29 cellular contexts compared by ENCODE assay signal in the genomic region with DNA sequence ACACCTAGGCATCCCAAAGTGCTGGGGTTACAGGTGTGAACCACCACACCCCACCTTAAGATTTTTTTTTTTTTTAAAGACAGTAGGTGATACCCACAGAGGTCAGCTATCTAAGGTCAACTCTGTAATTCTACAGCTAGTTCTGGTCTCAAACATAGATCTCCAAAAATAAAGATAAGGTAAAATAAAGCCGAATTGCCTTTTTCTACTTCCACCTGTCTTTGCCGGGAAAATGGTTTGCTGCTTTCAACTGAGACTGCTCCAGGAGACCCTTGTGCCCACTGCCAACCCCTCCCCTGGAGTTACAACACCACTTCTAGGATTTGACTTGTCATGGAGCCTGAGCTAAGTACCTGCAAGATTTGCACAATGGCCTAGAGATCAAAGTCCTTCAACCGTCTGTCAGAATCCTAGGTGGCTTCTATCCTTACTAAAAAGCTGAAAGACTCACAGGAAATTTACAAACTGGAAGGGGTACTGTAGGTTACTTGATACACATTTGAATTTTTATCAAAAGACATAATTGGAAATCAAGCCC.
"Had no signal": no experiment of that assay in that cellular context is flagged by ENCODE, and none has a peak within 500 bp of the region (broad histone marks: within the 10 kb centered on the region; RNA-seq: fewer than 3 reads in every experiment).

No MANE protein-coding gene starts in this region.

- H3K36me3 ChIP-seq: brain microvascular endothelial cell, esophagus muscularis mucosa, gastrocnemius medialis, lower lobe of right lung, thyroid gland had no signal

- H3K27ac Mint-ChIP-seq: activated B cell treated with CpG ODN at 0.5 μM for 24 hours; activated CD4-positive, alpha-beta T cell treated with anti-CD3 and anti-CD28 coated beads for 36 hours; activated naive CD4-positive, alpha-beta T cell treated with anti-CD3 and anti-CD28 coated beads, Interleukin-2, amount 50 U/mL, for 72 hours; activated T-cell treated with anti-CD3 and anti-CD28 coated beads, Interleukin-2, amount 50 U/mL, for 24 hours; activated T-helper 17 cell treated with anti-CD3 and anti-CD28 coated beads, Interleukin-2, amount 50 U/mL, for 72 hours; stimulated activated naive CD8-positive, alpha-beta T cell treated with anti-CD3 and anti-CD28 coated beads, Interleukin-15, Interleukin-2, amounts not matched to agents 100 ng/mL and 50 ng/mL, for 24 hours had no signal

- H3K4me3 Mint-ChIP-seq: activated B cell treated with CpG ODN at 0.5 μM for 24 hours; activated CD4-positive, alpha-beta T cell treated with anti-CD3 and anti-CD28 coated beads for 36 hours; activated T-cell treated with anti-CD3 and anti-CD28 coated beads, Interleukin-2, amount 50 U/mL, for 24 hours; activated T-helper 17 cell treated with anti-CD3 and anti-CD28 coated beads, Interleukin-2, amount 50 U/mL, for 72 hours; stimulated activated naive CD8-positive, alpha-beta T cell treated with anti-CD3 and anti-CD28 coated beads, Interleukin-15, Interleukin-2, amounts not matched to agents 100 ng/mL and 50 ng/mL, for 24 hours had no signal

- DNase-seq: activated B cell treated with CpG ODN at 0.5 μM for 24 hours; activated CD4-positive, alpha-beta T cell treated with anti-CD3 and anti-CD28 coated beads for 36 hours; activated CD4-positive, alpha-beta T cell treated with anti-CD3 and anti-CD28 coated beads, Interleukin-2, amount 50 U/mL, for 4 hours; activated CD8-positive, alpha-beta memory T cell treated with anti-CD3 and anti-CD28 coated beads for 24 hours; activated CD8-positive, alpha-beta memory T cell treated with anti-CD3 and anti-CD28 coated beads, Interleukin-2, amount 50 U/mL, for 4 hours; activated T-cell treated with anti-CD3 and anti-CD28 coated beads, Interleukin-2, amount 50 U/mL, for 24 hours; aorta; brain microvascular endothelial cell; caudate nucleus; effector CD8-positive, alpha-beta T cell; gastrocnemius medialis; head of caudate nucleus; left cardiac atrium; lower lobe of right lung; mesendoderm; naive B cell; psoas muscle; right cardiac atrium; stimulated activated CD4-positive, alpha-beta T cell treated with anti-CD3 and anti-CD28 coated beads, Interleukin-12 subunit alpha, Interleukin-12 subunit beta, amount 100 ng/mL, for 4 hours; stimulated activated CD4-positive, alpha-beta T cell treated with anti-CD3 and anti-CD28 coated beads, Interleukin-1b, Interleukin-23, amount 100 ng/mL, for 48 hours; substantia nigra; T-helper 1 cell; thyroid gland had no signal

- H3K27ac ChIP-seq: brain microvascular endothelial cell, esophagus muscularis mucosa, lower lobe of right lung, psoas muscle, thyroid gland had no signal

- H3K27me3 Mint-ChIP-seq: activated B cell treated with CpG ODN at 0.5 μM for 24 hours; activated CD4-positive, alpha-beta T cell treated with anti-CD3 and anti-CD28 coated beads for 36 hours; activated T-helper 17 cell treated with anti-CD3 and anti-CD28 coated beads, Interleukin-2, amount 50 U/mL, for 72 hours; stimulated activated naive CD8-positive, alpha-beta T cell treated with anti-CD3 and anti-CD28 coated beads, Interleukin-15, Interleukin-2, amounts not matched to agents 100 ng/mL and 50 ng/mL, for 24 hours had no signal

- FAIRE-seq: endothelial cell of umbilical vein, islet of Langerhans had no signal

- H3K4me1 ChIP-seq: psoas muscle had no signal

- H3K9me3 Mint-ChIP-seq: activated B cell treated with CpG ODN at 0.5 μM for 24 hours; activated naive CD4-positive, alpha-beta T cell treated with anti-CD3 and anti-CD28 coated beads, Interleukin-2, amount 50 U/mL, for 72 hours; activated T-cell treated with anti-CD3 and anti-CD28 coated beads, Interleukin-2, amount 50 U/mL, for 24 hours; activated T-helper 17 cell treated with anti-CD3 and anti-CD28 coated beads, Interleukin-2, amount 50 U/mL, for 72 hours; stimulated activated naive CD8-positive, alpha-beta T cell treated with anti-CD3 and anti-CD28 coated beads, Interleukin-15, Interleukin-2, amounts not matched to agents 100 ng/mL and 50 ng/mL, for 24 hours had no signal

- ATAC-seq: activated CD4-positive, alpha-beta T cell treated with anti-CD3 and anti-CD28 coated beads for 36 hours; activated naive CD4-positive, alpha-beta T cell treated with anti-CD3 and anti-CD28 coated beads, Interleukin-2, amount 50 U/mL, for 72 hours; activated T-helper 17 cell treated with anti-CD3 and anti-CD28 coated beads, Interleukin-2, amount 50 U/mL, for 72 hours; gastrocnemius medialis; left cardiac atrium; lower lobe of right lung; psoas muscle; right cardiac atrium had no signal

- H3K27me3 ChIP-seq: brain microvascular endothelial cell, esophagus muscularis mucosa, gastrocnemius medialis, thyroid gland had no signal

- H3K4me3 ChIP-seq: esophagus muscularis mucosa, gastrocnemius medialis, lower lobe of right lung, psoas muscle, thyroid gland had no signal

- H3K9me3 ChIP-seq: esophagus muscularis mucosa, gastrocnemius medialis, lower lobe of right lung, psoas muscle, thyroid gland had no signal
